19 cellular contexts compared by ENCODE assay signal in the genomic region with DNA sequence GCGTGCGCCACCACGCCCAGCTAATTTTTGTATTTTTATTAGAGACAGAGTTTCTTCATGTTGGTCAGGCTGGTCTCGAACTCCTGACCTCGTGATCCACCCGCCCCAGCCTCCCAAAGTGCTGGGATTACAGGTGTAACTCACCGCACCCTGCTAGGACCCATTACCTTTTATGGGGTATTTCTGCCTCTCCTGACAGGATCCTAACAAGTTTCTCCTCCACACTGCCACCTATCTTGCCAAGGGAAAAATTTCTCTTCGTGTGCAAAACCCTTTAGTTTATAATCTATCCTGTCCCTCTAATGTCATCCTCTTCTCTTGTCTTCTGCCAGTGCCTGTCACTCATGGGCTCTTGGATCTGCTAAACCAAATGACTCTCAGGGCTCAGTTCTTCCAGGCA. TPM values are rescaled to one million over a fixed set of nuclear protein-coding genes. Genes with fewer than 3 reads are reported as not detected.
DNase-seq lines count a peak whose midpoint lies in the region; ATAC-seq, FAIRE-seq and TF ChIP-seq lines count a peak whose summit lies in the region.
"Had no signal": no experiment of that assay in that cellular context is flagged by ENCODE, and none has a peak within 500 bp of the region (broad histone marks: within the 10 kb centered on the region; RNA-seq: fewer than 3 reads in every experiment).

No MANE protein-coding gene starts in this region.

- H3K27ac ChIP-seq in HepG2 (ENCODE audit: extremely low read length, insufficient read depth, low read length) (no peak overlapping the region), right lobe of liver (no peak overlapping the region), endodermal cell (ENCODE audit: low read depth, low read length) (no peak overlapping the region)
- H3K27ac ChIP-seq: BLaER1 treated with 17β-estradiol and CSF1 and Interleukin-3, amounts not matched to agents 10 nM and 100 nM; heart left ventricle; KMS-11; left lung; right atrium auricular region; transverse colon had no signal

- H3K9me3 Mint-ChIP-seq in endodermal cell: no peaks in the 10 kb centered on the region
- H3K9me3 Mint-ChIP-seq: activated naive CD4-positive, alpha-beta T cell treated with anti-CD3 and anti-CD28 coated beads, Interleukin-2, amount 50 U/mL, for 24 hours; central memory CD8-positive, alpha-beta T cell had no signal

- H3K9me3 ChIP-seq in HepG2 (ENCODE audit: low read length): no peaks in the 10 kb centered on the region
- no peaks in the 10 kb centered on the region for H3K9me3 ChIP-seq in right lobe of liver
- no peaks in the 10 kb centered on the region for H3K9me3 ChIP-seq in endodermal cell (ENCODE audit: control insufficient read depth, low read length)
- H3K9me3 ChIP-seq: heart left ventricle, left lung, right atrium auricular region, transverse colon had no signal

- TF ChIP-seq CTCF in HepG2 (CRISPR knock-in tag; IDR thresholded peaks at IDR 0.05) (peak; percentile 22; the same call in 1 of the 2 replicates), right lobe of liver (IDR thresholded peaks at IDR 0.05) (peak in 2 of 4 donors; percentile 27 to 35), NB4 (IDR thresholded peaks at IDR 0.05; ENCODE audit: low read depth, low read length) (no peak), endodermal cell (conservative IDR thresholded peaks at IDR 0.05) (peak; percentile 57)

- TF ChIP-seq POLR2A in HepG2 (IDR thresholded peaks at IDR 0.05; ENCODE audit: insufficient read depth in 1 of 2, low read depth in 2 of 2, low read length in 2 of 2) (no peak), right lobe of liver (IDR thresholded peaks at IDR 0.05) (no peak), NB4 (IDR thresholded peaks at IDR 0.05; ENCODE audit: extremely low read depth, insufficient read length) (no peak)

- no peak overlapping the region for H3K4me3 Mint-ChIP-seq in endodermal cell
- H3K4me3 Mint-ChIP-seq: activated naive CD4-positive, alpha-beta T cell treated with anti-CD3 and anti-CD28 coated beads, Interleukin-2, amount 50 U/mL, for 24 hours; central memory CD8-positive, alpha-beta T cell; naive thymus-derived CD8-positive, alpha-beta T cell had no signal

- DNase-seq in HepG2 (ENCODE audit: low spot score) (no peak), right lobe of liver (no peak), NB4 (ENCODE audit: low read depth) (peak; percentile 8), endodermal cell (no peak), anterior cingulate cortex (lab: John Stamatoyannopoulos, UW) (no peak)
- DNase-seq in activated T-cell treated with anti-CD3 and anti-CD28 coated beads, Interleukin-2, amount 50 U/mL, for 1 hour: no peak
- DNase-seq: heart left ventricle; left lung; naive thymus-derived CD8-positive, alpha-beta T cell; NCI-H2081; stimulated activated CD4-positive, alpha-beta T cell treated with anti-CD3 and anti-CD28 coated beads, Interleukin-2, amount 100 ng/mL, for 48 hours; transverse colon had no signal

- BruUV-seq in HepG2 (replicated peaks; lab: Mats Ljungman, UMichigan): no TSS peak

- H3K27me3 ChIP-seq in HepG2 (ENCODE audit: control insufficient read depth in 1 of 2, insufficient read depth in 2 of 2, low read length in 2 of 2) (peaks cover 0 to 19% of the 10 kb centered on the region in 2 experiments; a peak in 2 of 5 replicates), right lobe of liver (no peaks in the 10 kb centered on the region), endodermal cell (ENCODE audit: control insufficient read depth, insufficient read depth, low read length, poor library complexity, severe bottlenecking) (peaks cover 33% of the 10 kb centered on the region)
- H3K27me3 ChIP-seq: BLaER1 treated with 17β-estradiol and CSF1 and Interleukin-3, amounts not matched to agents 10 nM and 100 nM; right atrium auricular region had no signal

- H4K20me1 ChIP-seq in HepG2 (ENCODE audit: insufficient read depth, low read length): no peaks in the 10 kb centered on the region
- H4K20me1 ChIP-seq: BLaER1 treated with 17β-estradiol and CSF1 and Interleukin-3, amounts not matched to agents 10 nM and 100 nM had no signal

- CTCF ChIA-PET in HepG2 (lab: Yijun Ruan, JAX; ENCODE audit: low intra/inter-chr PET ratio, low total read pairs): no interaction called here

- POLR2A ChIA-PET in HepG2 (lab: Yijun Ruan, JAX): no interaction called here

- H3K4me2 ChIP-seq in HepG2 (ENCODE audit: low read depth, low read length): no peak overlapping the region
- H3K4me2 ChIP-seq: BLaER1 treated with 17β-estradiol and CSF1 and Interleukin-3, amounts not matched to agents 10 nM and 100 nM; KMS-11 had no signal

- no peaks in the 10 kb centered on the region for H3K36me3 Mint-ChIP-seq in endodermal cell (ENCODE audit: low read depth)
- H3K36me3 Mint-ChIP-seq: activated naive CD4-positive, alpha-beta T cell treated with anti-CD3 and anti-CD28 coated beads, Interleukin-2, amount 50 U/mL, for 24 hours; naive thymus-derived CD8-positive, alpha-beta T cell had no signal

- ATAC-seq in HepG2 (peak; percentile 68), right lobe of liver (no peak), HG03135 (IDR thresholded peaks at IDR 0.05; ENCODE audit: unreplicated experiment) (no peak), HG02678 (IDR thresholded peaks at IDR 0.05; ENCODE audit: unreplicated experiment) (no peak)
- ATAC-seq: heart left ventricle; left lung; naive thymus-derived CD8-positive, alpha-beta T cell had no signal

- WGBS in HepG2 (ENCODE audit: low lambda C conversion rate): 58% methylated on average over 8 of the region's 8 CpGs
- 80% methylated on average over 8 of the region's 8 CpGs for WGBS in right lobe of liver (ENCODE audit: insufficient coverage, low coverage, low lambda C conversion rate, missing lambda C conversion rate)
- 82 to 84% methylated on average over 8 of the region's 8 CpGs for WGBS in endodermal cell (ENCODE audit: insufficient coverage in 1 of 2, insufficient read length in 1 of 2), 2 experiments

- in situ Hi-C loops in HepG2 (cut with HindIII; ENCODE audit: extremely low pct_ligation_motif_present, low pct_unique_long_range_greater_than_20kb): no loop called here

- no peak overlapping the region for H3K27ac Mint-ChIP-seq in endodermal cell
- H3K27ac Mint-ChIP-seq: activated naive CD4-positive, alpha-beta T cell treated with anti-CD3 and anti-CD28 coated beads, Interleukin-2, amount 50 U/mL, for 24 hours; naive thymus-derived CD8-positive, alpha-beta T cell had no signal

- TF ChIP-seq EP300 in HepG2 (IDR thresholded peaks at IDR 0.05; ENCODE audit: low read depth in 2 of 2, low read length in 2 of 2) (no peak), HepG2 (CRISPR knock-in tag; IDR thresholded peaks at IDR 0.05; ENCODE audit: borderline replicate concordance) (no peak)

- intact Hi-C loops in HepG2 (cut with micrococcal nuclease; ENCODE audit: unreplicated experiment) (no loop called here), right lobe of liver (cut with DNase I) (no loop called here)

- peaks cover 47% of the 10 kb centered on the region for H3K27me3 Mint-ChIP-seq in endodermal cell (ENCODE audit: insufficient read depth)

- peaks cover 5% of the 10 kb centered on the region for H3K4me1 Mint-ChIP-seq in endodermal cell

- H2AFZ ChIP-seq in HepG2 (ENCODE audit: low read length): no peak overlapping the region

- FAIRE-seq in HepG2 (lab: Jason Lieb, UNC): peak; percentile 30

- no peaks in the 10 kb centered on the region for H3K79me2 ChIP-seq in HepG2 (ENCODE audit: insufficient read depth, low read length)

- no peak for TF ChIP-seq RAD21 in HepG2 (CRISPR knock-in tag; IDR thresholded peaks at IDR 0.05)

- H3K36me3 ChIP-seq in HepG2 (replicated peaks in 1 of 2; ENCODE audit: control insufficient read depth in 1 of 2, insufficient read depth in 2 of 2, low read length in 2 of 2) (no peaks in the 10 kb centered on the region), right lobe of liver (no peaks in the 10 kb centered on the region), endodermal cell (ENCODE audit: control insufficient read depth, insufficient read depth, low read length) (no peaks in the 10 kb centered on the region)
- H3K36me3 ChIP-seq: BLaER1 treated with 17β-estradiol and CSF1 and Interleukin-3, amounts not matched to agents 10 nM and 100 nM; heart left ventricle; left lung; right atrium auricular region; transverse colon had no signal

- 0 out of 2 replicates have a peak, but pooled peaks cover 4% of the 10 kb centered on the region for H3K4me1 ChIP-seq in HepG2 (ENCODE audit: insufficient read depth, low read length)
- H3K4me1 ChIP-seq in right lobe of liver: peaks cover 0 to 4% (median 0%) of the 10 kb centered on the region in 4 donors
- peaks cover 2% of the 10 kb centered on the region for H3K4me1 ChIP-seq in endodermal cell (ENCODE audit: control insufficient read depth, insufficient read depth, low read length)

- no peak overlapping the region for H3K9ac ChIP-seq in HepG2 (ENCODE audit: insufficient read depth, low read depth, low read length)
- no peak overlapping the region for H3K9ac ChIP-seq in endodermal cell (ENCODE audit: extremely low read depth, low read length, poor library complexity, severe bottlenecking)
- H3K9ac ChIP-seq: BLaER1 treated with 17β-estradiol and CSF1 and Interleukin-3, amounts not matched to agents 10 nM and 100 nM; KMS-11 had no signal

- H3K4me3 ChIP-seq in HepG2 (replicated peaks in 1 of 3; ENCODE audit: insufficient read depth in 1 of 3, low read depth in 2 of 3, low read length in 3 of 3) (no peak overlapping the region), right lobe of liver (no peak overlapping the region), NB4 (ENCODE audit: low read depth, low read length) (no peak overlapping the region), endodermal cell (ENCODE audit: low read length) (no peak overlapping the region)
- H3K4me3 ChIP-seq: BLaER1 treated with 17β-estradiol and CSF1 and Interleukin-3, amounts not matched to agents 10 nM and 100 nM; heart left ventricle; left lung; right atrium auricular region; transverse colon had no signal

RNA-seq across cellular contexts. Expression of a gene that starts 1.9 kb away (rescaled TPM):
- total RNA-seq in HepG2 (2016; rRNA removed; fragmentation: Illumina TruSeq; extraction: Trizol) (not detected in 2 replicates), right lobe of liver (under 1 TPM in 1 of 6 experiments, not detected in 5; 0.25 TPM), endodermal cell (under 1 TPM in 1 of 2 donors, not detected in 1; 0.18 TPM)
- total RNA-seq in HepG2 (2016; cell fraction: cytosol; rRNA removed; fragmentation: Illumina TruSeq; extraction: Trizol; ENCODE audit: low read depth): not detected in 2 replicates
- not detected in 2 replicates for total RNA-seq in HepG2 (2016; cell fraction: insoluble cytoplasmic fraction; rRNA removed; fragmentation: Illumina TruSeq; extraction: Trizol)
- total RNA-seq in HepG2 (2016; cell fraction: membrane; rRNA removed; fragmentation: Illumina TruSeq; extraction: Trizol): not detected in 2 replicates
- total RNA-seq in HepG2 (2016; cell fraction: nucleus; rRNA removed; fragmentation: Illumina TruSeq; extraction: Trizol): not detected in 2 replicates
- not detected in 2 replicates for polyA plus RNA-seq in HepG2 (2011; rRNA removed)
- not detected in 2 replicates for polyA plus RNA-seq in HepG2 (2011; cell fraction: cytosol; rRNA removed)
- polyA plus RNA-seq in HepG2 (2011; cell fraction: nucleus; rRNA removed): not detected in 2 replicates
- polyA plus RNA-seq in HepG2 (2012): not detected in 2 replicates
- not detected in 2 replicates for polyA plus RNA-seq in HepG2 (2016; cell fraction: cytosol; fragmentation: Illumina TruSeq; extraction: Trizol; ENCODE audit: low read depth)
- polyA plus RNA-seq in HepG2 (2016; cell fraction: insoluble cytoplasmic fraction; fragmentation: Illumina TruSeq; extraction: Trizol; ENCODE audit: low read depth): not detected in 2 replicates
- polyA plus RNA-seq in HepG2 (2016; cell fraction: membrane; fragmentation: Illumina TruSeq; extraction: Trizol; ENCODE audit: low read depth): not detected in 2 replicates
- polyA plus RNA-seq in HepG2 (2016; cell fraction: nucleus; fragmentation: Illumina TruSeq; extraction: Trizol; ENCODE audit: insufficient read depth, low read depth): not detected in 2 replicates
- not detected in 2 replicates for polyA minus RNA-seq in HepG2 (2011; rRNA and poly(A)+ RNA removed; ENCODE audit: low replicate concordance)
- not detected in 2 replicates for polyA minus RNA-seq in HepG2 (2011; cell fraction: cytosol; rRNA and poly(A)+ RNA removed)
- not detected in 2 replicates for polyA minus RNA-seq in HepG2 (2011; cell fraction: nucleus; rRNA and poly(A)+ RNA removed)
- not detected for polyA plus RNA-seq in endodermal cell (2013, experiment 1 of 2)
- polyA plus RNA-seq in endodermal cell (2013, experiment 2 of 2): not detected
- total RNA-seq: heart left ventricle; naive thymus-derived CD8-positive, alpha-beta T cell; right atrium auricular region had no signal
- polyA plus RNA-seq: heart left ventricle; naive thymus-derived CD8-positive, alpha-beta T cell had no signal
